1 cellular context compared by ENCODE assay signal in genomic region chr1:149607070-149607802, GRCh38.
A peak's percentile ranks its signal among the peaks of the same experiment; 100 is the strongest.
TF ChIP-seq lines count a peak whose summit lies in the region.

No MANE protein-coding gene starts in this region.

TF ChIP-seq in IMR-90, 13 proteins besides CTCF, POLR2A, EP300 and RAD21:
- peak; percentile 25; the same call in 1 of the 2 replicates for TF ChIP-seq CEBPB (IDR thresholded peaks at IDR 0.05; ENCODE audit: low read depth, low read length)
